Comparison of ENCODE assay signal across 8 cellular contexts in genomic region chr18:22466608-22467390, GRCh38. TPM values are rescaled to one million over a fixed set of nuclear protein-coding genes. Genes with fewer than 3 reads are reported as not detected.
DNase-seq lines count a peak whose midpoint lies in the region; ATAC-seq and FAIRE-seq lines count a peak whose summit lies in the region.
"Had no signal": no experiment of that assay in that cellular context is flagged by ENCODE, and none has a peak within 500 bp of the region (broad histone marks: within the 10 kb centered on the region; RNA-seq: fewer than 3 reads in every experiment).

No MANE protein-coding gene starts in this region.

- no peaks in the 10 kb centered on the region for H3K27me3 Mint-ChIP-seq in central memory CD8-positive, alpha-beta T cell

- H3K27ac Mint-ChIP-seq in central memory CD8-positive, alpha-beta T cell (ENCODE audit: low read depth): peak overlapping the region; percentile 37

- H3K4me3 Mint-ChIP-seq in central memory CD8-positive, alpha-beta T cell: peak overlapping the region; percentile 7

- peak; percentile 81 for DNase-seq in HT1080 (ENCODE audit: low read depth)
- no peak for DNase-seq in central memory CD8-positive, alpha-beta T cell (ENCODE audit: low spot score in 2 of 2)
- DNase-seq in left colon: no peak
- peak; percentile 63 for DNase-seq in urothelium cell line (ENCODE audit: low spot score)
- no peak for DNase-seq in NCI-H146 (lab: John Stamatoyannopoulos, UW)
- no peak for DNase-seq in activated T-cell treated with anti-CD3 and anti-CD28 coated beads for 4 hours
- no peak for DNase-seq in D341Med (ENCODE audit: low spot score)
- DNase-seq: cerebellar nuclear complex had no signal

- FAIRE-seq in urothelium cell line (lab: Jason Lieb, UNC): no peak

- no peak for ATAC-seq in central memory CD8-positive, alpha-beta T cell (replicated peaks; ENCODE audit: extremely low read depth, poor library complexity, severe bottlenecking)
- ATAC-seq in left colon: peak; percentile 82

- H3K9me3 Mint-ChIP-seq in central memory CD8-positive, alpha-beta T cell: no peaks in the 10 kb centered on the region

- no peaks in the 10 kb centered on the region for H3K36me3 Mint-ChIP-seq in central memory CD8-positive, alpha-beta T cell (ENCODE audit: insufficient read depth)

- intact Hi-C loops in left colon (cut with DNase I, micrococcal nuclease): no loop called here

- peaks cover 20% of the 10 kb centered on the region for H3K4me1 Mint-ChIP-seq in central memory CD8-positive, alpha-beta T cell

RNA-seq across cellular contexts. Expression of gene CTAGE1, which starts 49.1 kb away (rescaled TPM):
- total RNA-seq in HT1080 (2014; rRNA removed; shearing (Covaris generic)): not detected in 2 replicates
- not detected in 2 replicates for polyA plus RNA-seq in HT1080 (2015; cell fraction: cytosol; rRNA removed)
- not detected in 2 replicates for polyA plus RNA-seq in HT1080 (2015; cell fraction: nucleus; rRNA removed)
- not detected for total RNA-seq in left colon

Comparison
In these comparisons a context has a peak if more than half of its experiments do, and no peak if none do; other contexts are left out.
1. DNase-seq: peak in HT1080 (single experiment) and urothelium cell line (single experiment); none in central memory CD8-positive, alpha-beta T cell (0 of 2), left colon (0 of 2), NCI-H146 (single experiment), activated T-cell treated with anti-CD3 and anti-CD28 coated beads for 4 hours (single experiment) and D341Med (single experiment).